ENCODE assay signal across 23 cellular contexts in the genomic region with DNA sequence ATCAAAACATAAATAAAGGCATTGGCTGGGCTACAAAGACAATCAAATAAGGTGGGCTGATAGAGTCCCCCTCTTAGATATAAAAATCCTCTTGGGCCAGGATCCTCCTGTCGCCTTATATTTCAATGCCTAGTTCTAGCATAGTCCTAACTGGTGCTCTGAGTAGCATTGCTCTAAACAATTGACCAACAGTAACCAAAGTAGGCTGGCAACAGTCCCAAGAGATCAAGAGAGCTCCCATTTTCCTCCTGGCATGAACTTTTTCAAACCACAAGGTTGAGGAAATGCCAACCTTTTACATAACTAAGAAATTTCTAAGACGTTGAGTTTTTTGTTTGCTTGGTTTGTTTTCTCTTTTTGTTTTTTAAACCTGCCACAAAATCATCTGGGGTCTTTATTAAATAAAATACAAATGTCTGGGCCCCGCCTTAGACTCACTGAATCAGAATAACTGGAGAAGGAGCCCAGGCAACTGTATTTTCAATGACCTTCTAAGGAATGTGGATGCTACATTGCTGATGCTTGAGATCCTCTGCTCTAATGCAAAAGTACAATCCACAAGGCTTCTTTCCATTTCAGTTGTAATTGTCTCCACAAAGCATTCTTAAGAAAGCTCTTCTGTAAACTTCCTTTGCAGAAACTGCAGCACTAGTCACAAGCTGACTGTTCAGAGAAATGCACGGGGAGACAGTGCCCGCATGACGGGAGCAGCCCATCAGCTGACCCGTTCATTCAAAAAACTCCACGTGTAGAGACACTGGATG. TPM values are rescaled to one million over a fixed set of nuclear protein-coding genes. Genes with fewer than 3 reads are reported as not detected.
DNase-seq lines count a peak whose midpoint lies in the region; ATAC-seq and TF ChIP-seq lines count a peak whose summit lies in the region.
"Had no signal": no experiment of that assay in that cellular context is flagged by ENCODE, and none has a peak within 500 bp of the region (broad histone marks: within the 10 kb centered on the region; RNA-seq: fewer than 3 reads in every experiment).

No MANE protein-coding gene starts in this region.

- no peak for TF ChIP-seq POLR2A in upper lobe of left lung (IDR thresholded peaks at IDR 0.05)

- H3K27ac ChIP-seq in effector memory CD4-positive, alpha-beta T cell (ENCODE audit: insufficient read depth, low read length, poor library complexity, severe bottlenecking), result no peak overlapping the region
- H3K27ac ChIP-seq in upper lobe of left lung, result no peak overlapping the region
- H3K27ac ChIP-seq: adrenal gland, foreskin keratinocyte, HL-60, right lobe of liver, transverse colon had no signal

- in situ Hi-C loops in astrocyte of the spinal cord (cut with HindIII; ENCODE audit: low sequenced_read_pairs), result no loop called here

- TF ChIP-seq CTCF in AG09319 (IDR thresholded peaks at IDR 0.05; ENCODE audit: low read depth, low read length) (no peak), astrocyte of the spinal cord (IDR thresholded peaks at IDR 0.05; ENCODE audit: low read depth, low read length) (no peak), upper lobe of left lung (IDR thresholded peaks at IDR 0.05) (no peak)

- H3K9me3 ChIP-seq in effector memory CD4-positive, alpha-beta T cell (ENCODE audit: control insufficient read depth, low read length), result no peaks in the 10 kb centered on the region
- H3K9me3 ChIP-seq in upper lobe of left lung, result no peaks in the 10 kb centered on the region
- H3K9me3 ChIP-seq: adrenal gland, mucosa of descending colon, right lobe of liver, transverse colon had no signal

- ATAC-seq in upper lobe of left lung (ENCODE audit: low FRiP score in 2 of 2), result no peak
- ATAC-seq: activated T-helper 17 cell treated with anti-CD3 and anti-CD28 coated beads, Interleukin-2, amount 50 U/mL, for 72 hours; foreskin keratinocyte; K562; mucosa of descending colon had no signal

- no peaks in the 10 kb centered on the region for H3K36me3 ChIP-seq in effector memory CD4-positive, alpha-beta T cell (ENCODE audit: control insufficient read depth, insufficient read depth, low read length)
- peaks cover 0 to under 1% (median 0%) of the 10 kb centered on the region in 4 donors for H3K36me3 ChIP-seq in upper lobe of left lung

- H3K4me1 ChIP-seq in effector memory CD4-positive, alpha-beta T cell (ENCODE audit: control insufficient read depth, insufficient read depth, low read length, poor library complexity, severe bottlenecking), result no peaks in the 10 kb centered on the region
- peaks cover 0 to 6% (median 3%) of the 10 kb centered on the region in 4 donors for H3K4me1 ChIP-seq in upper lobe of left lung
- H3K4me1 ChIP-seq: adrenal gland, foreskin keratinocyte, transverse colon had no signal

- no peaks in the 10 kb centered on the region for H3K27me3 ChIP-seq in effector memory CD4-positive, alpha-beta T cell (replicated peaks; ENCODE audit: control insufficient read depth, insufficient read depth, low read length, poor library complexity, severe bottlenecking)
- no peaks in the 10 kb centered on the region for H3K27me3 ChIP-seq in upper lobe of left lung
- H3K27me3 ChIP-seq: adrenal gland, foreskin keratinocyte, right lobe of liver, transverse colon had no signal

- WGBS in upper lobe of left lung, 2 donors, result 59 to 73% methylated on average over 8 of the region's 8 CpGs

- no peak for TF ChIP-seq EP300 in upper lobe of left lung (IDR thresholded peaks at IDR 0.05)

- H3K4me3 ChIP-seq in astrocyte of the spinal cord (ENCODE audit: low read depth, low read length), result no peak overlapping the region
- no peak overlapping the region for H3K4me3 ChIP-seq in effector memory CD4-positive, alpha-beta T cell (ENCODE audit: insufficient read depth, low read depth, low read length, poor library complexity, severe bottlenecking)
- no peak overlapping the region for H3K4me3 ChIP-seq in upper lobe of left lung
- H3K4me3 ChIP-seq: adrenal gland, K562, mucosa of descending colon, right lobe of liver, transverse colon had no signal

- peak; percentile 34 for DNase-seq in AG09319 (ENCODE audit: extremely low read depth, low read depth)
- peak; percentile 38 for DNase-seq in HS-27A (ENCODE audit: low read depth)
- DNase-seq in astrocyte of the spinal cord (ENCODE audit: low read depth, low spot score), result peak; percentile 40
- peak; percentile 13 for DNase-seq in kidney tubule cell (ENCODE audit: low spot score)
- DNase-seq in activated CD8-positive, alpha-beta memory T cell treated with anti-CD3 and anti-CD28 coated beads, Interleukin-2, amount 50 U/mL, for 48 hours, result no peak
- no peak for DNase-seq in effector memory CD4-positive, alpha-beta T cell
- DNase-seq in activated effector memory CD4-positive, alpha-beta T cell treated with Interleukin-2 at 50 U/mL for 16 hours, result no peak
- no peak for DNase-seq in upper lobe of left lung
- DNase-seq: ACHN; activated CD4-positive, alpha-beta T cell treated with anti-CD3 and anti-CD28 coated beads for 1 hour; adrenal gland; CD8-positive, alpha-beta memory T cell; foreskin keratinocyte; H7; mucosa of descending colon; NCI-H526 treated with DMSO at 0.1 percent for 48 hours; OCI-M1; right lobe of liver; stimulated activated naive CD4-positive, alpha-beta T cell treated with Interleukin-2 at 50 U/mL for 16 hours; transverse colon had no signal

RNA-seq across cellular contexts. Expression of a gene that starts 2.9 kb away (rescaled TPM):
- total RNA-seq in upper lobe of left lung, result under 1 TPM in 1 of 6 donors, not detected in 5; 0.76 TPM
- total RNA-seq: activated T-helper 17 cell treated with anti-CD3 and anti-CD28 coated beads, Interleukin-2, amount 50 U/mL, for 72 hours; adrenal gland; CD8-positive, alpha-beta memory T cell; foreskin keratinocyte had no signal

RNA-seq across cellular contexts. Expression of a gene that starts 26.3 kb away (rescaled TPM):
- total RNA-seq in upper lobe of left lung, result 10 to 100 TPM in 4 of 6 donors, 1 to 10 TPM in 2; 7.3 to 18.7 (median 11.6) TPM

RNA-seq across cellular contexts. Expression of a gene that starts 45.4 kb away (rescaled TPM):
- total RNA-seq in upper lobe of left lung, result not detected
- total RNA-seq: activated T-helper 17 cell treated with anti-CD3 and anti-CD28 coated beads, Interleukin-2, amount 50 U/mL, for 72 hours; CD8-positive, alpha-beta memory T cell; foreskin keratinocyte; H7; K562; mucosa of descending colon; right lobe of liver; transverse colon had no signal

Comparison
In these comparisons a context has a peak if more than half of its experiments do, and no peak if none do; other contexts are left out.
1. DNase-seq: peak in AG09319 (single experiment), HS-27A (single experiment), astrocyte of the spinal cord (single experiment) and kidney tubule cell (single experiment); none in activated CD8-positive, alpha-beta memory T cell treated with anti-CD3 and anti-CD28 coated beads, Interleukin-2, amount 50 U/mL, for 48 hours (single experiment), effector memory CD4-positive, alpha-beta T cell (0 of 3), activated effector memory CD4-positive, alpha-beta T cell treated with Interleukin-2 at 50 U/mL for 16 hours (single experiment) and upper lobe of left lung (0 of 2).